ENCODE assay signal across 23 cellular contexts in the genomic region with DNA sequence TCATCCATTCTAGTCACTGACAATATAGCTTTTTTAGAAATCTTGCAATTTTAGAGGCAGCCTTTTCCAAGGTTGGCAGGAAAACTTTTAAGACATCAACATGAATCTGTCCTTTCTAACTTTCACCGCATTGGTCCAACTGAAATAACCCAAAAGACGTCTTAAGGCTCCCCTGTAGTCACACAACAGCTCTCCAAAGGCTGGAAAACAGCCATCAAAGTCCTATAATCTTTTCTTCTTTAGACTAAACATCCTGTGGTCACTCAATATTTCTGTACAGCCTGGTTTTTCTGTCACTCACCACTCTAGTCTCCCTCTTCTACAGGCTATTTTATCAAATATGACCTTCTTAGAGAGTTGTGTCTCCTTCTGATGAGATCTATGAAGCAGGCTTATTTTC.
"Had no signal": no experiment of that assay in that cellular context is flagged by ENCODE, and none has a peak within 500 bp of the region (broad histone marks: within the 10 kb centered on the region; RNA-seq: fewer than 3 reads in every experiment).

No MANE protein-coding gene starts in this region.

- H3K27me3 ChIP-seq: esophagus muscularis mucosa, foreskin keratinocyte, heart left ventricle, hepatocyte, left lung had no signal

- H2AFZ ChIP-seq: hepatocyte had no signal

- H3K4me2 ChIP-seq: hepatocyte had no signal

- ATAC-seq: effector memory CD8-positive, alpha-beta T cell; foreskin keratinocyte; gastroesophageal sphincter; heart left ventricle; left cardiac atrium; left lung; left ventricle myocardium superior; lower lobe of right lung had no signal

- H3K36me3 ChIP-seq: esophagus muscularis mucosa, gastroesophageal sphincter, heart left ventricle, left lung, lower lobe of right lung had no signal

- H3K4me3 ChIP-seq: coronary artery, dorsolateral prefrontal cortex, esophagus muscularis mucosa, gastroesophageal sphincter, heart left ventricle, hepatocyte, left lung, lower lobe of right lung had no signal

- H3K9me3 Mint-ChIP-seq: effector memory CD8-positive, alpha-beta T cell; endodermal cell had no signal

- H3K79me2 ChIP-seq: hepatocyte had no signal

- H3K27ac Mint-ChIP-seq: effector memory CD8-positive, alpha-beta T cell; endodermal cell had no signal

- H3K27ac ChIP-seq: coronary artery, dorsolateral prefrontal cortex, esophagus muscularis mucosa, foreskin keratinocyte, gastroesophageal sphincter, heart left ventricle, hepatocyte, left lung, lower lobe of right lung had no signal

- H3K4me1 Mint-ChIP-seq: endodermal cell had no signal

- DNase-seq: dermis blood vessel endothelial cell; dorsolateral prefrontal cortex; effector CD8-positive, alpha-beta T cell; effector memory CD8-positive, alpha-beta T cell; endodermal cell; foreskin keratinocyte; heart left ventricle; hypothalamus; left cardiac atrium; left lung; left ventricle myocardium superior; lower lobe of right lung; mesenchymal stem cell; midbrain had no signal

- FAIRE-seq: colon, endometrium, frontal cortex, islet of Langerhans, keratinocyte had no signal

- H3K9me3 ChIP-seq: esophagus muscularis mucosa, gastroesophageal sphincter, heart left ventricle, left lung, lower lobe of right lung had no signal

- H3K4me3 Mint-ChIP-seq: effector memory CD8-positive, alpha-beta T cell; endodermal cell had no signal
